12 cellular contexts compared by ENCODE assay signal in the genomic region with DNA sequence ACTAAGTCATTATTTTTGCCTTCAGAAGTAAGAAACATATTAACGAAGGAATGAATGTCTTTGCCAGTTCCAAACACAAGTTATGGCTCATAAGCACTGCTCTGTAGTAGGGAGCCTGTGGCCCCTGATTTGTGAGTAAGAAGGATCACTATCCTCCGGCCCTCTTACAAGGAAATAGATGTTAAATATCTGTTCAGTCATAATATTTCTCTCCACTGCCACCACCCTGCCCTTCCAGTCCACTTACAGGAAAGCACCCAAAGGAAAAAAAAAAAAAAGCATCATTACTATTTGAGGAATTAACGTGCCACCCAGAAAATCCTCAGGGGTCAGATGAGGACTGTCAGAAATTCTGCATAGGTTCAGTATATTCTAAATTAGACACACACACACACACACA.
A peak's percentile ranks its signal among the peaks of the same experiment; 100 is the strongest.
DNase-seq lines count a peak whose midpoint lies in the region; ATAC-seq and TF ChIP-seq lines count a peak whose summit lies in the region.
"Had no signal": no experiment of that assay in that cellular context is flagged by ENCODE, and none has a peak within 500 bp of the region (broad histone marks: within the 10 kb centered on the region; RNA-seq: fewer than 3 reads in every experiment).

No MANE protein-coding gene starts in this region.

- H3K27me3 ChIP-seq in lower lobe of right lung (ENCODE audit: low read depth) (no peaks in the 10 kb centered on the region), subcutaneous abdominal adipose tissue (ENCODE audit: control insufficient read depth in 5 of 5, insufficient read depth in 4 of 5, low read length in 5 of 5) (no peaks in the 10 kb centered on the region), A673 (replicated peaks; ENCODE audit: insufficient read depth, low read depth, low read length, poor library complexity) (peaks cover 7% of the 10 kb centered on the region)
- H3K27me3 ChIP-seq: ovary had no signal

- H3K4me1 Mint-ChIP-seq in activated T-cell treated with anti-CD3 and anti-CD28 coated beads, Interleukin-2, amount 50 U/mL, for 72 hours (ENCODE audit: low read depth): peaks cover 85% of the 10 kb centered on the region
- H3K4me1 Mint-ChIP-seq in activated T-helper 2 cell treated with anti-CD3 and anti-CD28 coated beads, Interferon-gamma antibody, Interleukin-2, Interleukin-4, amounts not matched to agents 10 μg/mL and 5 μg/mL and 100 μg/mL, durations not matched to agents 14 hours and 24 hours and 36 hours (ENCODE audit: low read depth): peaks cover 76% of the 10 kb centered on the region

- TF ChIP-seq CTCF in lower lobe of right lung (IDR thresholded peaks at IDR 0.05) (no peak), A673 (conservative IDR thresholded peaks at IDR 0.05; ENCODE audit: low read depth, low read length) (no peak)

- no peak overlapping the region for H3K4me3 ChIP-seq in lower lobe of right lung
- H3K4me3 ChIP-seq in subcutaneous abdominal adipose tissue (ENCODE audit: low read depth in 1 of 5, low read length in 5 of 5): no peak overlapping the region
- no peak overlapping the region for H3K4me3 ChIP-seq in A673 (ENCODE audit: low read depth, low read length, poor library complexity, severe bottlenecking)
- H3K4me3 ChIP-seq: ovary had no signal

- H3K9me3 ChIP-seq in lower lobe of right lung (no peaks in the 10 kb centered on the region), subcutaneous abdominal adipose tissue (ENCODE audit: control insufficient read depth in 5 of 5, low read length in 5 of 5) (no peaks in the 10 kb centered on the region), A673 (ENCODE audit: low read depth, low read length, poor library complexity, severe bottlenecking) (no peaks in the 10 kb centered on the region)
- H3K9me3 ChIP-seq: ovary had no signal

- intact Hi-C loops in activated T-helper 2 cell treated with anti-CD3 and anti-CD28 coated beads, Interferon-gamma antibody, Interleukin-2, Interleukin-4, amounts not matched to agents 10 μg/mL and 5 μg/mL and 100 μg/mL, durations not matched to agents 14 hours and 24 hours and 36 hours (cut with micrococcal nuclease): no loop called here
- intact Hi-C loops in lower lobe of right lung (cut with DNase I) (loop anchor here (10.0 kb wide), 1 partner anchor 51 kb away; no protein-coding TSS in a partner anchor), A673 (cut with micrococcal nuclease; ENCODE audit: unreplicated experiment) (no loop called here)

- peak overlapping the region; percentile 100 for H3K27ac Mint-ChIP-seq in activated T-cell treated with anti-CD3 and anti-CD28 coated beads, Interleukin-2, amount 50 U/mL, for 72 hours
- peak overlapping the region; percentile 91 for H3K27ac Mint-ChIP-seq in activated T-helper 2 cell treated with anti-CD3 and anti-CD28 coated beads, Interferon-gamma antibody, Interleukin-2, Interleukin-4, amounts not matched to agents 10 μg/mL and 5 μg/mL and 100 μg/mL, durations not matched to agents 14 hours and 24 hours and 36 hours

- POLR2A ChIA-PET in A673 (lab: Charles Lee; ENCODE audit: low non-redundant PET): no interaction called here

- no peaks in the 10 kb centered on the region for H3K27me3 Mint-ChIP-seq in activated T-cell treated with anti-CD3 and anti-CD28 coated beads, Interleukin-2, amount 50 U/mL, for 72 hours (ENCODE audit: low read depth)
- no peaks in the 10 kb centered on the region for H3K27me3 Mint-ChIP-seq in activated T-helper 2 cell treated with anti-CD3 and anti-CD28 coated beads, Interferon-gamma antibody, Interleukin-2, Interleukin-4, amounts not matched to agents 10 μg/mL and 5 μg/mL and 100 μg/mL, durations not matched to agents 14 hours and 24 hours and 36 hours (ENCODE audit: low read depth)

- no peak overlapping the region for H3K9ac ChIP-seq in subcutaneous abdominal adipose tissue (ENCODE audit: low read length in 5 of 5)

- CTCF ChIA-PET in A673 (lab: Charles Lee): no interaction called here

- no TSS peak for BruUV-seq in A673 (replicated peaks; lab: Mats Ljungman, UMichigan)

- H3K4me3 Mint-ChIP-seq in activated T-cell treated with anti-CD3 and anti-CD28 coated beads, Interleukin-2, amount 50 U/mL, for 72 hours: peak overlapping the region; percentile 80 to 95
- peak overlapping the region; percentile 17 for H3K4me3 Mint-ChIP-seq in activated T-helper 2 cell treated with anti-CD3 and anti-CD28 coated beads, Interferon-gamma antibody, Interleukin-2, Interleukin-4, amounts not matched to agents 10 μg/mL and 5 μg/mL and 100 μg/mL, durations not matched to agents 14 hours and 24 hours and 36 hours (ENCODE audit: low read depth)

- ATAC-seq in activated T-cell treated with anti-CD3 and anti-CD28 coated beads, Interleukin-2, amount 50 U/mL, for 72 hours (replicated peaks in 1 of 2): no peak
- ATAC-seq in lower lobe of right lung: no peak
- ATAC-seq in GM21390 (IDR thresholded peaks at IDR 0.05; ENCODE audit: unreplicated experiment): no peak

- H3K27ac ChIP-seq in lower lobe of right lung: peak overlapping the region; percentile 36
- H3K27ac ChIP-seq in subcutaneous abdominal adipose tissue (ENCODE audit: low read depth, low read length): peak overlapping the region; percentile 73
- no peak overlapping the region for H3K27ac ChIP-seq in A673 (ENCODE audit: low read depth, low read length, poor library complexity, severe bottlenecking)

- peaks cover 49 to 87% of the 10 kb centered on the region in 2 donors for H3K36me3 Mint-ChIP-seq in activated T-cell treated with anti-CD3 and anti-CD28 coated beads, Interleukin-2, amount 50 U/mL, for 72 hours (ENCODE audit: insufficient read depth in 2 of 2)
- peaks cover 99% of the 10 kb centered on the region for H3K36me3 Mint-ChIP-seq in activated T-helper 2 cell treated with anti-CD3 and anti-CD28 coated beads, Interferon-gamma antibody, Interleukin-2, Interleukin-4, amounts not matched to agents 10 μg/mL and 5 μg/mL and 100 μg/mL, durations not matched to agents 14 hours and 24 hours and 36 hours (ENCODE audit: low read depth)

- H3K36me3 ChIP-seq in lower lobe of right lung: peaks cover 71% of the 10 kb centered on the region
- peaks cover 7 to 67% (median 60%) of the 10 kb centered on the region in 5 donors for H3K36me3 ChIP-seq in subcutaneous abdominal adipose tissue (ENCODE audit: control insufficient read depth in 5 of 5, insufficient read depth in 5 of 5, low read length in 5 of 5)
- no peaks in the 10 kb centered on the region for H3K36me3 ChIP-seq in A673 (ENCODE audit: insufficient read depth, low read length, poor library complexity, severe bottlenecking)
- H3K36me3 ChIP-seq: ovary had no signal

- H3K4me1 ChIP-seq in lower lobe of right lung: peaks cover 65% of the 10 kb centered on the region
- H3K4me1 ChIP-seq in subcutaneous abdominal adipose tissue (ENCODE audit: control insufficient read depth in 5 of 5, insufficient read depth in 5 of 5, low read length in 5 of 5): peaks cover 3 to 57% (median 23%) of the 10 kb centered on the region in 5 donors
- H3K4me1 ChIP-seq in A673 (ENCODE audit: insufficient read depth, low read length, poor library complexity, severe bottlenecking): no peaks in the 10 kb centered on the region

- DNase-seq in activated T-cell treated with anti-CD3 and anti-CD28 coated beads, Interleukin-2, amount 50 U/mL, for 72 hours: no peak
- DNase-seq in activated T-cell treated with anti-CD3 and anti-CD28 coated beads, Interleukin-2, amount 50 U/mL, for 1 hour: no peak
- DNase-seq in activated T-helper 2 cell treated with anti-CD3 and anti-CD28 coated beads, Interferon-gamma antibody, Interleukin-2, Interleukin-4, amounts not matched to agents 10 μg/mL and 5 μg/mL and 100 μg/mL, durations not matched to agents 14 hours and 24 hours and 36 hours (ENCODE audit: low spot score): no peak
- DNase-seq in lower lobe of right lung (no peak), A673 (ENCODE audit: low spot score) (no peak), germinal center (ENCODE audit: low spot score) (no peak)
- DNase-seq: amygdala, KG1, NCI-H2171 had no signal

- no peaks in the 10 kb centered on the region for H3K9me3 Mint-ChIP-seq in activated T-cell treated with anti-CD3 and anti-CD28 coated beads, Interleukin-2, amount 50 U/mL, for 72 hours
- no peaks in the 10 kb centered on the region for H3K9me3 Mint-ChIP-seq in activated T-helper 2 cell treated with anti-CD3 and anti-CD28 coated beads, Interferon-gamma antibody, Interleukin-2, Interleukin-4, amounts not matched to agents 10 μg/mL and 5 μg/mL and 100 μg/mL, durations not matched to agents 14 hours and 24 hours and 36 hours
